Comparison of ENCODE assay signal across 8 cellular contexts in the genomic region with DNA sequence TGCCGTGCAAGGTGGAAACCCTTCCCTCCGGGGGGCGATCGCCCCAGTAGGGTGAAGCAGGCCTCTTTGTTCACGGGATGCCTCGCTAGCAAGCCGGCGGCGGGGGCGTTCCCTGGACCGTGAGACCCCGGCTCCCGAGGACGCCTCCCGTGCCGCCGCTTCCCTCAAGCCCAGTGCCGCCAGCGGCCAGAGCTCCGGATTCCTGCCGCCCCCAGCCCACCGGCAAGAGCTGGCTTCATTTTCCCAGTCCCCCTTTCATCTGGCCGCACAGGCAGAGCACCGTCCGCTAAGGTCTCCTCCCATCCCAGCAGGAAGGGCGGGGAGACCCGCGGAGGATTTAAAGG. TPM values are rescaled to one million over a fixed set of nuclear protein-coding genes. Genes with fewer than 3 reads are reported as not detected.
DNase-seq lines count a peak whose midpoint lies in the region; ATAC-seq and TF ChIP-seq lines count a peak whose summit lies in the region.

No MANE protein-coding gene starts in this region.

- peak overlapping the region; percentile 72 for H3K4me3 Mint-ChIP-seq in activated CD4-positive, alpha-beta memory T cell treated with anti-CD3 and anti-CD28 coated beads for 36 hours
- H3K4me3 Mint-ChIP-seq in neural progenitor cell, result peak overlapping the region; percentile 90

- H3K9ac ChIP-seq in endocrine pancreas (ENCODE audit: control insufficient read depth, insufficient read depth, low read length) (peak overlapping the region; percentile 73), neural progenitor cell (peak overlapping the region; percentile 29)

- ATAC-seq in HG03571 (IDR thresholded peaks at IDR 0.05; ENCODE audit: unreplicated experiment), result peak; percentile 9

- intact Hi-C loops in activated CD4-positive, alpha-beta memory T cell treated with anti-CD3 and anti-CD28 coated beads for 36 hours (cut with micrococcal nuclease), result loop anchor here (1.0 kb wide), 3 partner anchors 14 to 82 kb away; partner anchors contain the start of gene STX6

- H3K4me1 ChIP-seq in endocrine pancreas (ENCODE audit: control insufficient read depth, insufficient read depth, low read length), result no peaks in the 10 kb centered on the region
- H3K4me1 ChIP-seq in neural progenitor cell, result peaks cover 51% of the 10 kb centered on the region

- H3F3A ChIP-seq in neural progenitor cell (ENCODE audit: low read depth), result peaks cover 59% of the 10 kb centered on the region

- H3K4me3 ChIP-seq in endocrine pancreas (ENCODE audit: control insufficient read depth, insufficient read depth, low read length), result no peak overlapping the region
- H3K4me3 ChIP-seq in neural progenitor cell, result peak overlapping the region; percentile 67

- H3K27me3 ChIP-seq in endocrine pancreas (ENCODE audit: control insufficient read depth, insufficient read depth, low read length), result no peaks in the 10 kb centered on the region
- H3K27me3 ChIP-seq in neural progenitor cell, result peaks cover 54% of the 10 kb centered on the region

- peak overlapping the region; percentile 52 for H2AFZ ChIP-seq in neural progenitor cell (replicated peaks)

- H3K36me3 Mint-ChIP-seq in activated CD4-positive, alpha-beta memory T cell treated with anti-CD3 and anti-CD28 coated beads for 36 hours, result no peaks in the 10 kb centered on the region
- no peaks in the 10 kb centered on the region for H3K36me3 Mint-ChIP-seq in neural progenitor cell

- DNase-seq in NOMO-1 treated with DMSO at 0.1 percent for 48 hours (lab: John Stamatoyannopoulos, UW; ENCODE audit: unreplicated experiment) (peak; percentile 22), NOMO-1 treated with dmso at 0.1 percent for 144 hours (lab: John Stamatoyannopoulos, UW; ENCODE audit: unreplicated experiment) (no peak), neural progenitor cell (ENCODE audit: low spot score) (peak; percentile 91), NCI-H1105 (lab: John Stamatoyannopoulos, UW) (no peak), MV-4-11 (lab: John Stamatoyannopoulos, UW) (no peak)
- peak; percentile 56 for DNase-seq in activated CD4-positive, alpha-beta memory T cell treated with anti-CD3 and anti-CD28 coated beads for 36 hours

- peaks cover 17% of the 10 kb centered on the region for H3K27me3 Mint-ChIP-seq in activated CD4-positive, alpha-beta memory T cell treated with anti-CD3 and anti-CD28 coated beads for 36 hours
- H3K27me3 Mint-ChIP-seq in neural progenitor cell (ENCODE audit: insufficient read depth, low read depth), result peaks cover 10% of the 10 kb centered on the region

- H3K4me2 ChIP-seq in neural progenitor cell, result peak overlapping the region; percentile 94

- H4K20me1 ChIP-seq in neural progenitor cell (ENCODE audit: low read depth), result no peaks in the 10 kb centered on the region

- no peaks in the 10 kb centered on the region for H3K36me3 ChIP-seq in endocrine pancreas (ENCODE audit: control insufficient read depth, insufficient read depth, low read length)
- no peaks in the 10 kb centered on the region for H3K36me3 ChIP-seq in neural progenitor cell

- H3K27ac ChIP-seq in neural progenitor cell, result peak overlapping the region; percentile 76

- peaks cover 57% of the 10 kb centered on the region for H3K4me1 Mint-ChIP-seq in activated CD4-positive, alpha-beta memory T cell treated with anti-CD3 and anti-CD28 coated beads for 36 hours (ENCODE audit: low read depth)
- H3K4me1 Mint-ChIP-seq in neural progenitor cell, result peaks cover 84% of the 10 kb centered on the region

- no peaks in the 10 kb centered on the region for H3K9me3 Mint-ChIP-seq in activated CD4-positive, alpha-beta memory T cell treated with anti-CD3 and anti-CD28 coated beads for 36 hours
- peaks cover 2% of the 10 kb centered on the region for H3K9me3 Mint-ChIP-seq in neural progenitor cell

- no peaks in the 10 kb centered on the region for H3K79me2 ChIP-seq in neural progenitor cell (ENCODE audit: low read depth)

- H3K9me3 ChIP-seq in endocrine pancreas (ENCODE audit: control insufficient read depth, low read length), result no peaks in the 10 kb centered on the region
- H3K9me3 ChIP-seq in neural progenitor cell (ENCODE audit: low read depth), result no peaks in the 10 kb centered on the region

- peak overlapping the region; percentile 9 for H3K27ac Mint-ChIP-seq in activated CD4-positive, alpha-beta memory T cell treated with anti-CD3 and anti-CD28 coated beads for 36 hours
- peak overlapping the region; percentile 98 for H3K27ac Mint-ChIP-seq in neural progenitor cell

- CTCF ChIA-PET in activated CD4-positive, alpha-beta memory T cell treated with anti-CD3 and anti-CD28 coated beads for 36 hours (lab: Charles Lee), result interaction anchor here (0.6 to 19.3 kb wide), 7 partner anchors 13 to 379 kb away, joined by 3 to 229 read pairs (median 4); partner anchors contain the start of genes CACNA1E and MR1

- TF ChIP-seq CTCF in neural progenitor cell (IDR thresholded peaks at IDR 0.05), result peak; percentile 19

- POLR2A ChIA-PET in activated CD4-positive, alpha-beta memory T cell treated with anti-CD3 and anti-CD28 coated beads for 36 hours (lab: Charles Lee), result interaction anchor here (1.0 to 11.4 kb wide), 8 partner anchors 8 to 83 kb away, joined by 3 to 168 read pairs (median 4); partner anchors contain the start of gene IER5

RNA-seq across cellular contexts. Expression of gene IER5, which starts 16.3 kb away (rescaled TPM):
- total RNA-seq in activated CD4-positive, alpha-beta memory T cell treated with anti-CD3 and anti-CD28 coated beads for 36 hours, result 10 to 100 TPM; 27.9 to 28.9 TPM
- 8.0 and 15.3 TPM in 2 replicates for total RNA-seq in neural progenitor cell (ENCODE audit: low replicate concordance)

Comparison
In these comparisons a context has a peak if more than half of its experiments do, and no peak if none do; other contexts are left out.
1. DNase-seq: peak in NOMO-1 treated with DMSO at 0.1 percent for 48 hours (single experiment), activated CD4-positive, alpha-beta memory T cell treated with anti-CD3 and anti-CD28 coated beads for 36 hours (single experiment) and neural progenitor cell (single experiment); none in NOMO-1 treated with dmso at 0.1 percent for 144 hours (single experiment), NCI-H1105 (single experiment) and MV-4-11 (single experiment).